In the genomic region with DNA sequence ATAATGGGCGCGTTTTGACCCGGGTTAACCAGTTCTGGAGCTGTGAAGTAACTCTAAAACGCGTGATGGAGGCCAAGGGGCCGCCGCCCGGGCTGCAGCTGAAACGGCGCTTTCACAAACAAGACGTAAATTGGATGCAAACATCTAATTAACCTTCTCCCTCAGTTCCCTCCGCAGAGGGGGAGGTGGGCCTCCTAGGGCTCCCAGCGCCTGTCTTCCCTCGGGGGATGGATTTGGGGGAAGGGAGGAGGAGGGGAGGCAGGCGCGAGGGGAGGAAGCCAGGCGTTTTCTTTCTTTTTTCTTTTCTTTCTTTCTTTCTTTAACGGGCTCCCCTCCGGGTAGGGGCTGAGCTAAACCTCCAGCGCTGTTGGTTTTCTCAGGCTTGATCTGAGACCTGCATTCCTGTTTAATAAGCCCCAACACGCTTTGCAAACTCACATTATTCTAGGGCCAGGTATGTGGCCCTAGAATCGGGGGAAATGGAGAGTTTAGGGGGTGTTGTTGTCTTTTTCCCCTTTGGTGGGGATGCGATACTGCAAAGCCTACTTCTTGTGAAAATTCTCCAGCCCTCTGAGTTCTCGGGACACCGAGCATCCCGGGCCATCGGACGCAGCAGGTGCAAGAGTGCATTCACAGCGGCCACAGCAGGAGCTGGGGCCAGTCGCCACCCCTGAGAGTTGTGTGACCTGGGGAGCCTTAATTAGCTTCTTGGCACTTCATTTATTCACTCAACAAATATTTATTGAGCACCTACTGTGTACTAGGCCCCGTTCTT, we compare ENCODE assay signal across 2 cellular contexts.
TF ChIP-seq lines count a peak whose summit lies in the region.

No MANE protein-coding gene starts in this region.

TF ChIP-seq in GM23338, 12 proteins besides CTCF, POLR2A, EP300 and RAD21 (continued from another document):
- TF ChIP-seq EZH2 (IDR thresholded peaks at IDR 0.05; ENCODE audit: low read depth, unreplicated experiment) (no peak), NANOG (IDR thresholded peaks at IDR 0.05; ENCODE audit: borderline replicate concordance) (no peak), ZNF114 (CRISPR knock-in tag; IDR thresholded peaks at IDR 0.05) (no peak), POLR2AphosphoS5 (IDR thresholded peaks at IDR 0.05; ENCODE audit: low read depth) (no peak), EZH2phosphoT487 (IDR thresholded peaks at IDR 0.05; ENCODE audit: unreplicated experiment) (no peak)
TF ChIP-seq in GM23338: peak in this region for 0.

TF ChIP-seq in HepG2, 621 proteins besides CTCF, POLR2A, EP300 and RAD21 (continued from another document):
- TF ChIP-seq, protein P1, sequence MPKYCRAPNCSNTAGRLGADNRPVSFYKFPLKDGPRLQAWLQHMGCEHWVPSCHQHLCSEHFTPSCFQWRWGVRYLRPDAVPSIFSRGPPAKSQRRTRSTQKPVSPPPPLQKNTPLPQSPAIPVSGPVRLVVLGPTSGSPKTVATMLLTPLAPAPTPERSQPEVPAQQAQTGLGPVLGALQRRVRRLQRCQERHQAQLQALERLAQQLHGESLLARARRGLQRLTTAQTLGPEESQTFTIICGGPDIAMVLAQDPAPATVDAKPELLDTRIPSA (CRISPR knock-in tag; IDR thresholded peaks at IDR 0.05; ENCODE audit: borderline replicate concordance) = no peak
- TF ChIP-seq ZNF207 (IDR thresholded peaks at IDR 0.05; ENCODE audit: borderline replicate concordance) = no peak
